18 cellular contexts compared by ENCODE assay signal in the genomic region with DNA sequence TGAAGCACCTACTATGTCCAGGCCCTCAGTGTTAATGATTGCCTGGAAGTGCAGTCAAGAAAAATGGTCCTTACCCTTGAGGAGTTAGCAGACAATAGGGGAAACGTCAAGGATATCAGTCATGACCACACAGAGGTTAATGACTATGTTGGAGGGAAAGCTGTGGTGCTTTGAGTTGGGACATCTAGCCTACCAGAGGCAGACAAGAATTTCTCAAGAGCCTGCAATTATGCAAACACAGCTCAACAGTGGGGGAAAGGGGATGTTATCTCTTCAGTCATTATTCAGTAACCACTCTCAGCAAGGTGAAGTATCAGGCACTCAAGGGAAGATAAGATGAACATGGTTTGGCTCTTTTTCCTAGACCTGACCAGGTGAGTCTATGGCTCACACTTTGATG. TPM values are rescaled to one million over a fixed set of nuclear protein-coding genes. Genes with fewer than 3 reads are reported as not detected.
"Had no signal": no experiment of that assay in that cellular context is flagged by ENCODE, and none has a peak within 500 bp of the region (broad histone marks: within the 10 kb centered on the region; RNA-seq: fewer than 3 reads in every experiment).

No MANE protein-coding gene starts in this region.

- H3K9me3 ChIP-seq: colonic mucosa, heart left ventricle, left ventricle myocardium inferior, suprapubic skin had no signal

- DNase-seq: activated CD4-positive, alpha-beta T cell treated with anti-CD3 and anti-CD28 coated beads, Interleukin-2, amount 50 U/mL, for 4 hours; activated CD8-positive, alpha-beta memory T cell treated with anti-CD3 and anti-CD28 coated beads, Interleukin-2, amount 10 ng/mL, durations not matched to agents 7 days and 5 days; activated gamma-delta T cell; activated naive CD8-positive, alpha-beta T cell treated with anti-CD3 and anti-CD28 coated beads for 36 hours; activated T-cell treated with anti-CD3 and anti-CD28 coated beads, Interleukin-2, amount 50 U/mL, for 24 hours; colonic mucosa; heart left ventricle; islet precursor cell; left ventricle myocardium inferior; mesenchymal stem cell; stimulated activated CD4-positive, alpha-beta T cell treated with anti-CD3 and anti-CD28 coated beads, Interleukin-12 subunit alpha, Interleukin-12 subunit beta, amount 100 ng/mL, for 4 hours; stimulated activated naive CD4-positive, alpha-beta T cell; T-helper 17 cell had no signal

- H3K4me3 Mint-ChIP-seq: activated CD8-positive, alpha-beta memory T cell treated with anti-CD3 and anti-CD28 coated beads, Interleukin-2, amount 10 ng/mL, durations not matched to agents 7 days and 5 days; activated naive CD8-positive, alpha-beta T cell treated with anti-CD3 and anti-CD28 coated beads for 36 hours; activated T-cell treated with anti-CD3 and anti-CD28 coated beads, Interleukin-2, amount 50 U/mL, for 24 hours; T-helper 17 cell had no signal

- H3K36me3 Mint-ChIP-seq: activated CD8-positive, alpha-beta memory T cell treated with anti-CD3 and anti-CD28 coated beads, Interleukin-2, amount 10 ng/mL, durations not matched to agents 7 days and 5 days; activated naive CD8-positive, alpha-beta T cell treated with anti-CD3 and anti-CD28 coated beads for 36 hours had no signal

- H3K27me3 Mint-ChIP-seq: activated naive CD8-positive, alpha-beta T cell treated with anti-CD3 and anti-CD28 coated beads for 36 hours had no signal

- H3K4me1 Mint-ChIP-seq: activated naive CD8-positive, alpha-beta T cell treated with anti-CD3 and anti-CD28 coated beads for 36 hours; T-helper 17 cell had no signal

- H3K27me3 ChIP-seq: colonic mucosa, heart left ventricle, suprapubic skin had no signal

- H3K36me3 ChIP-seq: colonic mucosa, heart left ventricle, left ventricle myocardium inferior, suprapubic skin had no signal

- ATAC-seq: activated CD8-positive, alpha-beta memory T cell treated with anti-CD3 and anti-CD28 coated beads, Interleukin-2, amount 10 ng/mL, durations not matched to agents 7 days and 5 days; heart left ventricle; T-helper 17 cell had no signal

- H3K4me3 ChIP-seq: colonic mucosa, heart left ventricle, left ventricle myocardium inferior, suprapubic skin had no signal

- H3K4me1 ChIP-seq: colonic mucosa, heart left ventricle, left ventricle myocardium inferior, suprapubic skin had no signal

- H3K9me3 Mint-ChIP-seq: activated naive CD8-positive, alpha-beta T cell treated with anti-CD3 and anti-CD28 coated beads for 36 hours; activated T-cell treated with anti-CD3 and anti-CD28 coated beads, Interleukin-2, amount 50 U/mL, for 24 hours had no signal

- H3K27ac Mint-ChIP-seq: activated CD8-positive, alpha-beta memory T cell treated with anti-CD3 and anti-CD28 coated beads, Interleukin-2, amount 10 ng/mL, durations not matched to agents 7 days and 5 days; activated naive CD8-positive, alpha-beta T cell treated with anti-CD3 and anti-CD28 coated beads for 36 hours; activated T-cell treated with anti-CD3 and anti-CD28 coated beads, Interleukin-2, amount 50 U/mL, for 24 hours; T-helper 17 cell had no signal

RNA-seq across cellular contexts. Expression of gene FGFBP1, which starts 7.0 kb away (rescaled TPM):
- total RNA-seq: activated CD8-positive, alpha-beta memory T cell treated with anti-CD3 and anti-CD28 coated beads, Interleukin-2, amount 10 ng/mL, durations not matched to agents 7 days and 5 days; activated naive CD8-positive, alpha-beta T cell treated with anti-CD3 and anti-CD28 coated beads for 36 hours; cardiac septum; frontal cortex; left ventricle myocardium inferior; osteocyte; T-helper 17 cell; urinary bladder had no signal

RNA-seq across cellular contexts. Expression of gene FGFBP2, which starts 17.5 kb away (rescaled TPM):
- total RNA-seq: frontal cortex, osteocyte had no signal
